In genomic region chr6:46128476-46128875, GRCh38 we compare ENCODE assay signal across 10 cellular contexts.
DNase-seq lines count a peak whose midpoint lies in the region; ATAC-seq and TF ChIP-seq lines count a peak whose summit lies in the region.
"Had no signal": no experiment of that assay in that cellular context is flagged by ENCODE, and none has a peak within 500 bp of the region (broad histone marks: within the 10 kb centered on the region; RNA-seq: fewer than 3 reads in every experiment).

No MANE protein-coding gene starts in this region.

- H3K9me3 Mint-ChIP-seq in activated naive CD8-positive, alpha-beta T cell (ENCODE audit: low read depth): no peaks in the 10 kb centered on the region

- ATAC-seq in GM18498 (IDR thresholded peaks at IDR 0.05; ENCODE audit: unreplicated experiment) (peak; percentile 32), HG03280 (IDR thresholded peaks at IDR 0.05; ENCODE audit: unreplicated experiment) (peak; percentile 27)

- peak overlapping the region; percentile 84 for H3K27ac ChIP-seq in 22Rv1
- H3K27ac ChIP-seq in caudate nucleus (ENCODE audit: low read depth, low read length): no peak overlapping the region
- H3K27ac ChIP-seq: SJCRH30 had no signal

- TF ChIP-seq CTCF in 22Rv1 (IDR thresholded peaks at IDR 0.05): no peak

- H3K4me1 Mint-ChIP-seq in activated naive CD8-positive, alpha-beta T cell (ENCODE audit: low read depth): peaks cover 34% of the 10 kb centered on the region

- DNase-seq in Kasumi-1 (lab: John Stamatoyannopoulos, UW): no peak
- DNase-seq in caudate nucleus (lab: John Stamatoyannopoulos, UW): no peak
- DNase-seq in HuH-7.5 (ENCODE audit: low spot score): no peak
- no peak for DNase-seq in NCI-H510A treated with DMSO at 0.1 percent for 48 hours (lab: John Stamatoyannopoulos, UW)
- DNase-seq: GOT3, SJCRH30 had no signal

- H3K27ac Mint-ChIP-seq in activated naive CD8-positive, alpha-beta T cell: no peak overlapping the region

- no peaks in the 10 kb centered on the region for H3K27me3 Mint-ChIP-seq in activated naive CD8-positive, alpha-beta T cell

- H3K36me3 Mint-ChIP-seq in activated naive CD8-positive, alpha-beta T cell: no peaks in the 10 kb centered on the region

- H3K4me3 Mint-ChIP-seq in activated naive CD8-positive, alpha-beta T cell: peak overlapping the region; percentile 96
